Comparison of ENCODE assay signal across 2 cellular contexts in the genomic region with DNA sequence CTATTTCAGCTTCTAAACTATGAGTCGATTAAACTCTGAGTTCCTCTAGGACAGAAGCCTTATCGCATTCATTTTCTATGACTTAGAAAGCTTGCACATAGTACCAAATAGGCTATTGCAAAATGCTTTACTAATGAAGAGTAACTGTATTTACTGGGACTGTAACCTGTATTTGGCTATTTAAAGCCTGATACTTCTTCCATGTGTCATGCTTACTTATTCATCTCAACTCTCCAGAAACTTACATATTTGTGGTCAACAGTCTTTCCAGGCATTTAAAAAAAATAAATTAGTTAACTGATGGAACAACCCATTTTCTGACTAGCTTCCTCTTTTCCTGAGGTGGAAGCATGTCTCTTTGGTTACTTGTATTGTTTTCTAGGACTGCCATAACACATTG.
TF ChIP-seq lines count a peak whose summit lies in the region.

No MANE protein-coding gene starts in this region.

TF ChIP-seq in SK-N-SH, 30 proteins besides CTCF, POLR2A, EP300 and RAD21 (continued from another document):
- TF ChIP-seq, protein P1, sequence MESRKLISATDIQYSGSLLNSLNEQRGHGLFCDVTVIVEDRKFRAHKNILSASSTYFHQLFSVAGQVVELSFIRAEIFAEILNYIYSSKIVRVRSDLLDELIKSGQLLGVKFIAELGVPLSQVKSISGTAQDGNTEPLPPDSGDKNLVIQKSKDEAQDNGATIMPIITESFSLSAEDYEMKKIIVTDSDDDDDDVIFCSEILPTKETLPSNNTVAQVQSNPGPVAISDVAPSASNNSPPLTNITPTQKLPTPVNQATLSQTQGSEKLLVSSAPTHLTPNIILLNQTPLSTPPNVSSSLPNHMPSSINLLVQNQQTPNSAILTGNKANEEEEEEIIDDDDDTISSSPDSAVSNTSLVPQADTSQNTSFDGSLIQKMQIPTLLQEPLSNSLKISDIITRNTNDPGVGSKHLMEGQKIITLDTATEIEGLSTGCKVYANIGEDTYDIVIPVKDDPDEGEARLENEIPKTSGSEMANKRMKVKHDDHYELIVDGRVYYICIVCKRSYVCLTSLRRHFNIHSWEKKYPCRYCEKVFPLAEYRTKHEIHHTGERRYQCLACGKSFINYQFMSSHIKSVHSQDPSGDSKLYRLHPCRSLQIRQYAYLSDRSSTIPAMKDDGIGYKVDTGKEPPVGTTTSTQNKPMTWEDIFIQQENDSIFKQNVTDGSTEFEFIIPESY (IDR thresholded peaks at IDR 0.05; ENCODE audit: borderline replicate concordance, low read depth): no peak
- TF ChIP-seq, protein P2, sequence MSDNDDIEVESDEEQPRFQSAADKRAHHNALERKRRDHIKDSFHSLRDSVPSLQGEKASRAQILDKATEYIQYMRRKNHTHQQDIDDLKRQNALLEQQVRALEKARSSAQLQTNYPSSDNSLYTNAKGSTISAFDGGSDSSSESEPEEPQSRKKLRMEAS (IDR thresholded peaks at IDR 0.05; ENCODE audit: low read depth): no peak
- TF ChIP-seq, protein P3, sequence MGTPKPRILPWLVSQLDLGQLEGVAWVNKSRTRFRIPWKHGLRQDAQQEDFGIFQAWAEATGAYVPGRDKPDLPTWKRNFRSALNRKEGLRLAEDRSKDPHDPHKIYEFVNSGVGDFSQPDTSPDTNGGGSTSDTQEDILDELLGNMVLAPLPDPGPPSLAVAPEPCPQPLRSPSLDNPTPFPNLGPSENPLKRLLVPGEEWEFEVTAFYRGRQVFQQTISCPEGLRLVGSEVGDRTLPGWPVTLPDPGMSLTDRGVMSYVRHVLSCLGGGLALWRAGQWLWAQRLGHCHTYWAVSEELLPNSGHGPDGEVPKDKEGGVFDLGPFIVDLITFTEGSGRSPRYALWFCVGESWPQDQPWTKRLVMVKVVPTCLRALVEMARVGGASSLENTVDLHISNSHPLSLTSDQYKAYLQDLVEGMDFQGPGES (IDR thresholded peaks at IDR 0.05; ENCODE audit: low read depth, low read length): no peak
- no peak for TF ChIP-seq FOXJ3 (CRISPR knock-in tag; IDR thresholded peaks at IDR 0.05)
- no peak for TF ChIP-seq EZH2phosphoT487 (IDR thresholded peaks at IDR 0.05; ENCODE audit: borderline replicate concordance, low read depth)
- no peak for TF ChIP-seq GABPA (IDR thresholded peaks at IDR 0.05; ENCODE audit: low read depth)
- no peak for TF ChIP-seq POLR2AphosphoS5 (IDR thresholded peaks at IDR 0.05; ENCODE audit: low read depth, low read length)
- no peak for TF ChIP-seq NRF1 (IDR thresholded peaks at IDR 0.05; ENCODE audit: low read depth, low read length)
TF ChIP-seq in SK-N-SH: peak in this region for 0.

TF ChIP-seq in SK-N-SH treated with all-trans-retinoic acid at 6 μM for 48 hours, 23 proteins besides CTCF, POLR2A, EP300 and RAD21 (continued from another document):
- TF ChIP-seq, protein P4, sequence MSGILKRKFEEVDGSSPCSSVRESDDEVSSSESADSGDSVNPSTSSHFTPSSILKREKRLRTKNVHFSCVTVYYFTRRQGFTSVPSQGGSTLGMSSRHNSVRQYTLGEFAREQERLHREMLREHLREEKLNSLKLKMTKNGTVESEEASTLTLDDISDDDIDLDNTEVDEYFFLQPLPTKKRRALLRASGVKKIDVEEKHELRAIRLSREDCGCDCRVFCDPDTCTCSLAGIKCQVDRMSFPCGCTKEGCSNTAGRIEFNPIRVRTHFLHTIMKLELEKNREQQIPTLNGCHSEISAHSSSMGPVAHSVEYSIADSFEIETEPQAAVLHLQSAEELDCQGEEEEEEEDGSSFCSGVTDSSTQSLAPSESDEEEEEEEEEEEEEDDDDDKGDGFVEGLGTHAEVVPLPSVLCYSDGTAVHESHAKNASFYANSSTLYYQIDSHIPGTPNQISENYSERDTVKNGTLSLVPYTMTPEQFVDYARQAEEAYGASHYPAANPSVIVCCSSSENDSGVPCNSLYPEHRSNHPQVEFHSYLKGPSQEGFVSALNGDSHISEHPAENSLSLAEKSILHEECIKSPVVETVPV (CRISPR knock-in tag; IDR thresholded peaks at IDR 0.05): no peak
- TF ChIP-seq ESRRG (CRISPR knock-in tag; IDR thresholded peaks at IDR 0.05): no peak
- no peak for TF ChIP-seq ZNF70 (CRISPR knock-in tag; IDR thresholded peaks at IDR 0.05)
- no peak for TF ChIP-seq TCF4 (CRISPR knock-in tag; IDR thresholded peaks at IDR 0.05; ENCODE audit: borderline replicate concordance)
- TF ChIP-seq PPARA (CRISPR knock-in tag; IDR thresholded peaks at IDR 0.05; ENCODE audit: borderline replicate concordance): no peak
- TF ChIP-seq, protein P5, sequence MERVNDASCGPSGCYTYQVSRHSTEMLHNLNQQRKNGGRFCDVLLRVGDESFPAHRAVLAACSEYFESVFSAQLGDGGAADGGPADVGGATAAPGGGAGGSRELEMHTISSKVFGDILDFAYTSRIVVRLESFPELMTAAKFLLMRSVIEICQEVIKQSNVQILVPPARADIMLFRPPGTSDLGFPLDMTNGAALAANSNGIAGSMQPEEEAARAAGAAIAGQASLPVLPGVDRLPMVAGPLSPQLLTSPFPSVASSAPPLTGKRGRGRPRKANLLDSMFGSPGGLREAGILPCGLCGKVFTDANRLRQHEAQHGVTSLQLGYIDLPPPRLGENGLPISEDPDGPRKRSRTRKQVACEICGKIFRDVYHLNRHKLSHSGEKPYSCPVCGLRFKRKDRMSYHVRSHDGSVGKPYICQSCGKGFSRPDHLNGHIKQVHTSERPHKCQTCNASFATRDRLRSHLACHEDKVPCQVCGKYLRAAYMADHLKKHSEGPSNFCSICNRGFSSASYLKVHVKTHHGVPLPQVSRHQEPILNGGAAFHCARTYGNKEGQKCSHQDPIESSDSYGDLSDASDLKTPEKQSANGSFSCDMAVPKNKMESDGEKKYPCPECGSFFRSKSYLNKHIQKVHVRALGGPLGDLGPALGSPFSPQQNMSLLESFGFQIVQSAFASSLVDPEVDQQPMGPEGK (CRISPR knock-in tag; IDR thresholded peaks at IDR 0.05; ENCODE audit: borderline replicate concordance): no peak
- no peak for TF ChIP-seq ZC3H10 (CRISPR knock-in tag; IDR thresholded peaks at IDR 0.05)
- no peak for TF ChIP-seq RARB (CRISPR knock-in tag; IDR thresholded peaks at IDR 0.05)
- no peak for TF ChIP-seq BACH2 (CRISPR knock-in tag; IDR thresholded peaks at IDR 0.05; ENCODE audit: borderline replicate concordance)
- no peak for TF ChIP-seq ZNF8 (CRISPR knock-in tag; IDR thresholded peaks at IDR 0.05)
- no peak for TF ChIP-seq ZFP30 (CRISPR knock-in tag; IDR thresholded peaks at IDR 0.05)
- no peak for TF ChIP-seq ISL1 (CRISPR knock-in tag; IDR thresholded peaks at IDR 0.05)
- TF ChIP-seq, protein P6, sequence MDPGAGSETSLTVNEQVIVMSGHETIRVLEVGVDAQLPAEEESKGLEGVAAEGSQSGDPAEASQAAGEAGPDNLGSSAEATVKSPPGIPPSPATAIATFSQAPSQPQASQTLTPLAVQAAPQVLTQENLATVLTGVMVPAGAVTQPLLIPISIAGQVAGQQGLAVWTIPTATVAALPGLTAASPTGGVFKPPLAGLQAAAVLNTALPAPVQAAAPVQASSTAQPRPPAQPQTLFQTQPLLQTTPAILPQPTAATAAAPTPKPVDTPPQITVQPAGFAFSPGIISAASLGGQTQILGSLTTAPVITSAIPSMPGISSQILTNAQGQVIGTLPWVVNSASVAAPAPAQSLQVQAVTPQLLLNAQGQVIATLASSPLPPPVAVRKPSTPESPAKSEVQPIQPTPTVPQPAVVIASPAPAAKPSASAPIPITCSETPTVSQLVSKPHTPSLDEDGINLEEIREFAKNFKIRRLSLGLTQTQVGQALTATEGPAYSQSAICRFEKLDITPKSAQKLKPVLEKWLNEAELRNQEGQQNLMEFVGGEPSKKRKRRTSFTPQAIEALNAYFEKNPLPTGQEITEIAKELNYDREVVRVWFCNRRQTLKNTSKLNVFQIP (CRISPR knock-in tag; IDR thresholded peaks at IDR 0.05; ENCODE audit: borderline replicate concordance, low read depth): no peak
- TF ChIP-seq TOX (CRISPR knock-in tag; IDR thresholded peaks at IDR 0.05; ENCODE audit: borderline replicate concordance): no peak
- no peak for TF ChIP-seq ARNTL (CRISPR knock-in tag; IDR thresholded peaks at IDR 0.05; ENCODE audit: borderline replicate concordance, low read depth)
- TF ChIP-seq CSDC2 (CRISPR knock-in tag; IDR thresholded peaks at IDR 0.05): no peak
TF ChIP-seq in SK-N-SH treated with all-trans-retinoic acid at 6 μM for 48 hours: peak in this region for 0.
